11 cellular contexts compared by ENCODE assay signal in the genomic region with DNA sequence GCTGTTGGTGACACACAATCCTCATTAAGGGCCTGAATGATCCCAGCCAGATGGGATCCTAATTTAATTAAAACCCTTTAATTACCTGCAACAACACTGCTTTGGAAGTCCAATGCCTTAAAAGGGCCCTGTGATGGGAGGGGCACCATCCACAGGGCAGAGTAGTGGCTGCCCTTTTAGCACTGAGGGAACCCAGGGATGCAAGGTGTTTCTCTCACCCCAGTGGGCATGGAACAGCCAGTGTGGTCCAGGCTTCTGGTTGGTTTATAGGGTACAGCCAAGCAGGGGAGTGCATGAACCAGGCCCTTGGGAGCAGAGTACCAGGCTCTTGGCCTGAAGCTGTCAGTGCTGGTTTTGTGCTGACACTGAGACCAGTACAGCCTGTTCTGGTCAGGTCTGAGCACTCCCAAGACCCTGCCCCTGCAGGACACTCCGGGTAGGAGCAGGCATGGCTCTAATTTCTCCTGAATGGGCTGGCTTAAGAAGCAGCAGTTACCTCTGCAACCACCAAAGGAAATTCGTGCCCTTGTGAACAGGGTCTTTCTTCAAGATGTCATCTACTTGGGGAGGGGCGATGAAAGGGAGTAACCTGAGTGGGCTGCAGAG. TPM values are rescaled to one million over a fixed set of nuclear protein-coding genes. Genes with fewer than 3 reads are reported as not detected.
DNase-seq lines count a peak whose midpoint lies in the region; ATAC-seq and TF ChIP-seq lines count a peak whose summit lies in the region.
"Had no signal": no experiment of that assay in that cellular context is flagged by ENCODE, and none has a peak within 500 bp of the region (broad histone marks: within the 10 kb centered on the region; RNA-seq: fewer than 3 reads in every experiment).

No MANE protein-coding gene starts in this region.

- H3K36me3 ChIP-seq in brain microvascular endothelial cell (replicated peaks) (no peaks in the 10 kb centered on the region), mucosa of descending colon (ENCODE audit: low read depth) (no peaks in the 10 kb centered on the region)

- no peaks in the 10 kb centered on the region for H3K4me1 ChIP-seq in mucosa of descending colon (ENCODE audit: low read depth)

- no peak overlapping the region for H3K4me3 ChIP-seq in brain microvascular endothelial cell (ENCODE audit: low read depth, low read length)
- H3K4me3 ChIP-seq in mucosa of descending colon = no peak overlapping the region
- H3K4me3 ChIP-seq: heart right ventricle had no signal

- H3K4me3 Mint-ChIP-seq in activated T-helper 17 cell treated with anti-CD3 and anti-CD28 coated beads, Interleukin-2, amount 50 U/mL, for 72 hours = no peak overlapping the region
- H3K4me3 Mint-ChIP-seq: mesothelial cell of epicardium had no signal

- no peak overlapping the region for H3K27ac ChIP-seq in brain microvascular endothelial cell
- H3K27ac ChIP-seq: heart right ventricle had no signal

- intact Hi-C loops in mucosa of descending colon (cut with DNase I, micrococcal nuclease) = no loop called here

- H3K4me1 Mint-ChIP-seq in activated T-helper 17 cell treated with anti-CD3 and anti-CD28 coated beads, Interleukin-2, amount 50 U/mL, for 72 hours = peaks cover 7% of the 10 kb centered on the region
- H3K4me1 Mint-ChIP-seq: mesothelial cell of epicardium had no signal

- no peaks in the 10 kb centered on the region for H3K27me3 ChIP-seq in brain microvascular endothelial cell (replicated peaks)
- H3K27me3 ChIP-seq: heart right ventricle had no signal

- in situ Hi-C loops in brain microvascular endothelial cell (cut with HindIII; ENCODE audit: low pct_ligation_motif_present, low sequenced_read_pairs) = no loop called here

- no peaks in the 10 kb centered on the region for H3K9me3 Mint-ChIP-seq in activated T-helper 17 cell treated with anti-CD3 and anti-CD28 coated beads, Interleukin-2, amount 50 U/mL, for 72 hours
- H3K9me3 Mint-ChIP-seq: mesothelial cell of epicardium had no signal

- H3K27me3 Mint-ChIP-seq in activated T-helper 17 cell treated with anti-CD3 and anti-CD28 coated beads, Interleukin-2, amount 50 U/mL, for 72 hours = no peaks in the 10 kb centered on the region

- peak; percentile 59 for TF ChIP-seq CTCF in brain microvascular endothelial cell (IDR thresholded peaks at IDR 0.05; ENCODE audit: low read depth, low read length, missing control alignments)
- no peak for TF ChIP-seq CTCF in mucosa of descending colon (IDR thresholded peaks at IDR 0.05)

- ATAC-seq in mucosa of descending colon (peak; percentile 18), GM21390 (IDR thresholded peaks at IDR 0.05; ENCODE audit: unreplicated experiment) (no peak)
- ATAC-seq in activated T-helper 17 cell treated with anti-CD3 and anti-CD28 coated beads, Interleukin-2, amount 50 U/mL, for 72 hours (replicated peaks) = no peak
- ATAC-seq: heart right ventricle had no signal

- no peaks in the 10 kb centered on the region for H3K9me3 ChIP-seq in mucosa of descending colon
- H3K9me3 ChIP-seq: heart right ventricle had no signal

- DNase-seq in EH (ENCODE audit: low read depth) (peak; percentile 26), HuH-7 (ENCODE audit: low spot score) (peak; percentile 64), brain microvascular endothelial cell (no peak), mucosa of descending colon (no peak), NCI-H2081 (lab: John Stamatoyannopoulos, UW) (no peak)
- DNase-seq in activated CD4-positive, CD25-positive, alpha-beta regulatory T cell (lab: John Stamatoyannopoulos, UW) = no peak
- DNase-seq: heart right ventricle, NCI-H1092 had no signal

- no peaks in the 10 kb centered on the region for H3K36me3 Mint-ChIP-seq in activated T-helper 17 cell treated with anti-CD3 and anti-CD28 coated beads, Interleukin-2, amount 50 U/mL, for 72 hours (ENCODE audit: low read depth)
- H3K36me3 Mint-ChIP-seq: mesothelial cell of epicardium had no signal

- no peak overlapping the region for H3K27ac Mint-ChIP-seq in activated T-helper 17 cell treated with anti-CD3 and anti-CD28 coated beads, Interleukin-2, amount 50 U/mL, for 72 hours
- H3K27ac Mint-ChIP-seq: mesothelial cell of epicardium had no signal

RNA-seq across cellular contexts. Expression of a gene that starts 9.9 kb away (rescaled TPM):
- total RNA-seq in mucosa of descending colon = 10 to 100 TPM in 1 of 3 donors, 1 to 10 TPM in 1, under 1 TPM in 1; 0.93 to 19.9 (median 2.3) TPM
- total RNA-seq in activated T-helper 17 cell treated with anti-CD3 and anti-CD28 coated beads, Interleukin-2, amount 50 U/mL, for 72 hours = not detected

Comparison
In these comparisons a context has a peak if more than half of its experiments do, and no peak if none do; other contexts are left out.
1. DNase-seq: peak in EH (single experiment) and HuH-7 (single experiment); none in brain microvascular endothelial cell (single experiment), mucosa of descending colon (0 of 3), activated CD4-positive, CD25-positive, alpha-beta regulatory T cell (0 of 4) and NCI-H2081 (0 of 2).